Comparison of ENCODE assay signal across 8 cellular contexts in the genomic region with DNA sequence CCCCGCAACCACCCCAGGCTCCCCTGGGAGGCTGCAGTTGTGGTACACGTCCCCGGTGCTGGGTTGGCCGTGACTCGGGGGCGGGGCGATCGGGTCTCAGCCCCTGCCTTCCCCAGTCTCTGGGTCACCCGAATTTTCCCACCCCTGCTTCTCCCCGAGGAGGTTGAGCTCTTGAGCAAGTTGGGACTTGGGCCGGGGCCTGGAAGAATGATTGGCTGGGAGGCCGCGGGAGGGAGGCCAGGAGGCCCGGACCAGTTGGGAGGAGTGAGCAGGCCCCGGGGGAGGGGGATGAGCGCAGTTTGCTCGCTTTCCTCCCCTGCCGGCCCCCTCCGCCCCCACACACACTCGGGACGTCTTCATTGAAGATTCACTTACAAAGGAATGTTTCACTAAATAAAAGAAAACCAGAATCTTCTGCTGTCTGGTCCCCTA. TPM values are rescaled to one million over a fixed set of nuclear protein-coding genes. Genes with fewer than 3 reads are reported as not detected.
DNase-seq lines count a peak whose midpoint lies in the region; ATAC-seq and TF ChIP-seq lines count a peak whose summit lies in the region.

No MANE protein-coding gene starts in this region.

- in situ Hi-C loops in G401 (cut with HindIII; ENCODE audit: low sequenced_read_pairs): no loop called here

- peak overlapping the region; percentile 81 for H3K27ac Mint-ChIP-seq in activated T-cell treated with anti-CD3 and anti-CD28 coated beads, Interleukin-2, amount 50 U/mL, for 24 hours
- H3K27ac Mint-ChIP-seq in nephron: peak overlapping the region; percentile 90 to 95 (median 93)

- peak overlapping the region; percentile 51 for H3K4me3 Mint-ChIP-seq in activated T-cell treated with anti-CD3 and anti-CD28 coated beads, Interleukin-2, amount 50 U/mL, for 24 hours
- peak overlapping the region; percentile 61 to 80 (median 77) for H3K4me3 Mint-ChIP-seq in nephron

- H3K9me3 Mint-ChIP-seq in activated T-cell treated with anti-CD3 and anti-CD28 coated beads, Interleukin-2, amount 50 U/mL, for 24 hours: no peaks in the 10 kb centered on the region
- H3K9me3 Mint-ChIP-seq in nephron: no peaks in the 10 kb centered on the region

- TF ChIP-seq CTCF in nephron (IDR thresholded peaks at IDR 0.05; ENCODE audit: unreplicated experiment in 3 of 3): no peak

- H3K27me3 Mint-ChIP-seq in activated T-cell treated with anti-CD3 and anti-CD28 coated beads, Interleukin-2, amount 50 U/mL, for 24 hours: no peaks in the 10 kb centered on the region
- H3K27me3 Mint-ChIP-seq in nephron (ENCODE audit: low read depth): no peaks in the 10 kb centered on the region

- DNase-seq in G401 (ENCODE audit: low spot score): peak; percentile 70
- no peak for DNase-seq in activated T-cell treated with anti-CD3 and anti-CD28 coated beads, Interleukin-2, amount 50 U/mL, for 24 hours
- DNase-seq in fibroblast of the conjunctiva (ENCODE audit: low read depth): peak; percentile 85
- DNase-seq in DMS53 treated with DMSO at 0.1 percent for 48 hours (lab: John Stamatoyannopoulos, UW; ENCODE audit: unreplicated experiment): no peak
- DNase-seq in KG1 (lab: John Stamatoyannopoulos, UW): no peak

- ATAC-seq in HG03175 (IDR thresholded peaks at IDR 0.05; ENCODE audit: unreplicated experiment) (no peak), HG03095 (IDR thresholded peaks at IDR 0.05; ENCODE audit: unreplicated experiment) (no peak)

- H3K4me1 Mint-ChIP-seq in activated T-cell treated with anti-CD3 and anti-CD28 coated beads, Interleukin-2, amount 50 U/mL, for 24 hours (ENCODE audit: low read depth): peaks cover 40% of the 10 kb centered on the region
- peaks cover 28% of the 10 kb centered on the region for H3K4me1 Mint-ChIP-seq in nephron

- peaks cover 18% of the 10 kb centered on the region for H3K36me3 Mint-ChIP-seq in activated T-cell treated with anti-CD3 and anti-CD28 coated beads, Interleukin-2, amount 50 U/mL, for 24 hours (ENCODE audit: low read depth)
- H3K36me3 Mint-ChIP-seq in nephron (ENCODE audit: low read depth): no peaks in the 10 kb centered on the region

RNA-seq across cellular contexts. Expression of a gene that starts 4.5 kb away (rescaled TPM):
- total RNA-seq in G401 (2014; rRNA removed; shearing (Covaris generic)): 24.1 and 26.3 TPM in 2 replicates

RNA-seq across cellular contexts. Expression of a gene that starts 8.3 kb away (rescaled TPM):
- 0.49 and 6.1 TPM in 2 replicates for total RNA-seq in G401 (2014; rRNA removed; shearing (Covaris generic))

RNA-seq across cellular contexts. Expression of a gene that starts 11.5 kb away (rescaled TPM):
- 29.2 and 86.2 TPM in 2 replicates for total RNA-seq in G401 (2014; rRNA removed; shearing (Covaris generic))

RNA-seq across cellular contexts. Expression of a gene that starts 17.9 kb away (rescaled TPM):
- 16.6 and 18.8 TPM in 2 replicates for total RNA-seq in G401 (2014; rRNA removed; shearing (Covaris generic))

Comparison
In these comparisons a context has a peak if more than half of its experiments do, and no peak if none do; other contexts are left out.
1. DNase-seq: peak in G401 (single experiment) and fibroblast of the conjunctiva (single experiment); none in activated T-cell treated with anti-CD3 and anti-CD28 coated beads, Interleukin-2, amount 50 U/mL, for 24 hours (single experiment), DMS53 treated with DMSO at 0.1 percent for 48 hours (single experiment) and KG1 (single experiment).